Comparison of ENCODE assay signal across 25 cellular contexts in genomic region chr10:31390804-31391203, GRCh38.
DNase-seq lines count a peak whose midpoint lies in the region; ATAC-seq and TF ChIP-seq lines count a peak whose summit lies in the region.
"Had no signal": no experiment of that assay in that cellular context is flagged by ENCODE, and none has a peak within 500 bp of the region (broad histone marks: within the 10 kb centered on the region; RNA-seq: fewer than 3 reads in every experiment).

No MANE protein-coding gene starts in this region.

- DNase-seq in DND-41 (no peak), LHCN-M2 (ENCODE audit: low read depth) (peak; percentile 86), mammary epithelial cell (peak; percentile 62), psoas muscle (no peak), left cardiac atrium (no peak), amniotic stem cell (lab: John Stamatoyannopoulos, UW) (no peak)
- DNase-seq: BE2C, COR-L47, DMS 273 treated with DMSO at 0.1 percent for 48 hours, DMS79 treated with DMSO at 0.1 percent for 48 hours, H9, HFFc6, KG1, MV-4-11, NCI-H1105 treated with DMSO at 0.1 percent for 48 hours, NCI-H2029 treated with DMSO at 0.1 percent for 48 hours, NCI-H2171 treated with DMSO at 0.1 percent for 48 hours, NCI-H524 treated with DMSO at 0.1 percent for 48 hours, Peyer's patch had no signal

- H4K20me1 ChIP-seq in DND-41 (ENCODE audit: insufficient read depth, low read length) (peaks cover 38% of the 10 kb centered on the region; the same call in 1 of the 2 replicates), mammary epithelial cell (ENCODE audit: insufficient read depth, low read length) (no peaks in the 10 kb centered on the region)

- no peak overlapping the region for H2AFZ ChIP-seq in DND-41 (ENCODE audit: low read depth, low read length)
- H2AFZ ChIP-seq in mammary epithelial cell (ENCODE audit: low read depth, low read length), result no peak overlapping the region

- in situ Hi-C loops in mammary epithelial cell (cut with MboI; ENCODE audit: low sequenced_read_pairs in 2 of 2), result no loop called here

- H3K27me3 ChIP-seq in DND-41 (ENCODE audit: insufficient read depth, low read length, poor library complexity) (no peaks in the 10 kb centered on the region), mammary epithelial cell (ENCODE audit: insufficient read depth, low read length) (no peaks in the 10 kb centered on the region), psoas muscle (ENCODE audit: insufficient read depth in 3 of 3, low read length in 2 of 3) (no peaks in the 10 kb centered on the region)
- H3K27me3 ChIP-seq: BE2C, Peyer's patch, SJSA1 had no signal

- no peak overlapping the region for H3K4me2 ChIP-seq in DND-41 (ENCODE audit: insufficient read depth, low read length)
- no peak overlapping the region for H3K4me2 ChIP-seq in mammary epithelial cell (ENCODE audit: insufficient read depth, low read depth, low read length)
- H3K4me2 ChIP-seq: A549 had no signal

- intact Hi-C loops in mammary epithelial cell (cut with micrococcal nuclease) (no loop called here), psoas muscle (cut with DNase I) (loop anchor here in 1 of 2 donors (10.0 kb wide), 1 partner anchor 66 kb away; no protein-coding TSS in a partner anchor), left cardiac atrium (cut with DNase I) (no loop called here)

- H3K9me3 ChIP-seq in DND-41 (ENCODE audit: insufficient read depth, low read length, severe bottlenecking), result no peaks in the 10 kb centered on the region
- H3K9me3 ChIP-seq in mammary epithelial cell (replicated peaks; ENCODE audit: insufficient read depth, low read length), result no peaks in the 10 kb centered on the region
- no peaks in the 10 kb centered on the region for H3K9me3 ChIP-seq in psoas muscle
- H3K9me3 ChIP-seq: A549, BE2C, Peyer's patch, SJSA1 had no signal

- H3K79me2 ChIP-seq in DND-41 (ENCODE audit: insufficient read depth, low read length) (peaks cover 100% of the 10 kb centered on the region), mammary epithelial cell (ENCODE audit: insufficient read depth, low read length) (no peaks in the 10 kb centered on the region)

- WGBS in mammary epithelial cell (ENCODE audit: low coverage, missing lambda C conversion rate), result 63% methylated on average over 3 of the region's 3 CpGs
- WGBS in psoas muscle, 3 donors, result 57 to 63% (median 60%) methylated on average over 3 of the region's 3 CpGs

- CTCF ChIA-PET in mammary epithelial cell (lab: Charles Lee; ENCODE audit: low non-redundant PET), result no interaction called here

- no peak overlapping the region for H3K9ac ChIP-seq in DND-41 (ENCODE audit: low read depth, low read length)
- no peak overlapping the region for H3K9ac ChIP-seq in mammary epithelial cell (ENCODE audit: insufficient read depth, low read length)

- H3K36me3 ChIP-seq in DND-41 (ENCODE audit: insufficient read depth, low read length) (peaks cover 68% of the 10 kb centered on the region), mammary epithelial cell (ENCODE audit: insufficient read depth, low read length) (no peaks in the 10 kb centered on the region), psoas muscle (ENCODE audit: insufficient read depth in 1 of 2, low read depth in 1 of 2) (peaks cover 0 to 19% of the 10 kb centered on the region in 2 donors)
- H3K36me3 ChIP-seq: Peyer's patch had no signal

- TF ChIP-seq CTCF in DND-41 (IDR thresholded peaks at IDR 0.05; ENCODE audit: borderline replicate concordance, extremely low read depth, low read length, poor library complexity, severe bottlenecking) (no peak), mammary epithelial cell (conservative IDR thresholded peaks at IDR 0.05 in 1 of 2, IDR thresholded peaks at IDR 0.05 in 1 of 2; ENCODE audit: extremely low read depth in 1 of 2, insufficient read depth in 1 of 2, low read depth in 1 of 2, low read length in 2 of 2) (no peak), psoas muscle (IDR thresholded peaks at IDR 0.05) (no peak)

- H3K4me1 ChIP-seq in DND-41 (ENCODE audit: insufficient read depth, low read length) (no peaks in the 10 kb centered on the region), mammary epithelial cell (ENCODE audit: insufficient read depth, low read length) (no peaks in the 10 kb centered on the region), psoas muscle (peaks cover 35% of the 10 kb centered on the region)
- H3K4me1 ChIP-seq: A549, BE2C, Peyer's patch, SJSA1 had no signal

- ATAC-seq in DND-41 (ENCODE audit: insufficient read depth, low read depth), result peak; percentile 24; the same call in 1 of the 3 replicates
- peak; percentile 33 to 80 (median 46) for ATAC-seq in psoas muscle
- ATAC-seq in GM21737 (IDR thresholded peaks at IDR 0.05; ENCODE audit: unreplicated experiment), result no peak
- no peak for ATAC-seq in GM19023 (IDR thresholded peaks at IDR 0.05; ENCODE audit: unreplicated experiment)
- no peak for ATAC-seq in left cardiac atrium
- ATAC-seq: A549, GM12878, Right ventricle myocardium inferior had no signal

- BruUV-seq in mammary epithelial cell (replicated peaks; lab: Mats Ljungman, UMichigan), result no TSS peak

- no peak overlapping the region for H3K27ac ChIP-seq in DND-41 (ENCODE audit: low read length)
- H3K27ac ChIP-seq in mammary epithelial cell (ENCODE audit: insufficient read depth, low read depth, low read length), result no peak overlapping the region
- H3K27ac ChIP-seq in psoas muscle, result peak overlapping the region; percentile 24
- H3K27ac ChIP-seq: A549, Peyer's patch, SJSA1 had no signal

- dilution Hi-C loops in mammary epithelial cell (cut with HindIII; ENCODE audit: low sequenced_read_pairs), result no loop called here

- H3K4me3 ChIP-seq in DND-41 (ENCODE audit: low read depth in 1 of 2, low read length in 2 of 2) (no peak overlapping the region), mammary epithelial cell (replicated peaks in 1 of 3; ENCODE audit: insufficient read depth in 1 of 3, low read depth in 2 of 3, low read length in 3 of 3) (no peak overlapping the region), psoas muscle (no peak overlapping the region)
- H3K4me3 ChIP-seq: A549, GM12878, Peyer's patch, SJSA1 had no signal

Comparison
In these comparisons a context has a peak if more than half of its experiments do, and no peak if none do; other contexts are left out.
1. ATAC-seq: peak in DND-41 (single experiment) and psoas muscle (4 of 4); none in GM21737 (single experiment), GM19023 (single experiment) and left cardiac atrium (0 of 2).
2. DNase-seq: peak in LHCN-M2 (single experiment) and mammary epithelial cell (single experiment); none in DND-41 (single experiment), psoas muscle (0 of 2), left cardiac atrium (single experiment) and amniotic stem cell (single experiment).